Comparison of ENCODE assay signal across 1 cellular context in the genomic region with DNA sequence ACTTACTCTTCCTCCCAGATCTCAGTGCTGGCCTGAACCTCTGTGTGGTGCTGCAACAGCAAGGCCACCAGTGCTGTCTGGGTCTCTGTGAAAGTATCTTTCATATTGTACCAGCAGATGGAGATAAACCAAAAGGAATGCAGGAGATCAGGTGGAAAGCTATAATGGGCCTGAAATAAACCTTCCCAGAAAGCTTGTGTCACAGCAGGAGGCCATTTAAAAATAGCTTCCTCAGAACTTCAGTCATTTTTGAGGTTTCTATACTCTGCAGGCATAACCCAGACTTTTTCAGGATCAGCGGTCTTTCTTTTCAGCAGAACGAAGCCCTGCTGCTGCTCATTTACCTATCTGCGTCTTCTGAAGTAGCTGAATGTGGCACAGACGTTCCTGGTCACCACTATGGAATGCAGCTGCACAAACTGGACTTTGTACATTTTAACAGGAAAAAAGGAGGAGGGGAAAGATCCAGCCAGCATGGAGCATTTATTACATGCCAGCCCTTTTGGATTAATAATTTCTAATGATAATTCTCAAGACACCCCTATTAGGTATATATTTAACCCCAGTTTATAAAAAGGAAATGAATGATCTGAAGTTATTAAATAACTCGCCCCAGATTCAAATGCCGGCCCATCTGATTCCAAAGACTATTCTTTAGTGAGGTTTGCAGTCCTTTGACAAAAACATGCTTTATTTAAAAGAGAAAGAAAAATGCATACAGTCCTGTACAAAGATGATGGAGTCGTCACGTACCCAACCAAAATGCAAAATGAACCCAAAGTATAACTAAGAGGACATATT.
TF ChIP-seq lines count a peak whose summit lies in the region.

No MANE protein-coding gene starts in this region.

TF ChIP-seq in HepG2, 621 proteins besides CTCF, POLR2A, EP300 and RAD21 (continued from another document):
- TF ChIP-seq, protein P1, sequence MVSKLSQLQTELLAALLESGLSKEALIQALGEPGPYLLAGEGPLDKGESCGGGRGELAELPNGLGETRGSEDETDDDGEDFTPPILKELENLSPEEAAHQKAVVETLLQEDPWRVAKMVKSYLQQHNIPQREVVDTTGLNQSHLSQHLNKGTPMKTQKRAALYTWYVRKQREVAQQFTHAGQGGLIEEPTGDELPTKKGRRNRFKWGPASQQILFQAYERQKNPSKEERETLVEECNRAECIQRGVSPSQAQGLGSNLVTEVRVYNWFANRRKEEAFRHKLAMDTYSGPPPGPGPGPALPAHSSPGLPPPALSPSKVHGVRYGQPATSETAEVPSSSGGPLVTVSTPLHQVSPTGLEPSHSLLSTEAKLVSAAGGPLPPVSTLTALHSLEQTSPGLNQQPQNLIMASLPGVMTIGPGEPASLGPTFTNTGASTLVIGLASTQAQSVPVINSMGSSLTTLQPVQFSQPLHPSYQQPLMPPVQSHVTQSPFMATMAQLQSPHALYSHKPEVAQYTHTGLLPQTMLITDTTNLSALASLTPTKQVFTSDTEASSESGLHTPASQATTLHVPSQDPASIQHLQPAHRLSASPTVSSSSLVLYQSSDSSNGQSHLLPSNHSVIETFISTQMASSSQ (IDR thresholded peaks at IDR 0.05; ENCODE audit: low read depth), result 0 out of 2 replicates have a peak, but pooled peaks have one; percentile 11
- TF ChIP-seq, protein P1 (CRISPR knock-in tag; IDR thresholded peaks at IDR 0.05; ENCODE audit: borderline replicate concordance), result peak; percentile 40; the same call in 1 of the 2 replicates
- TF ChIP-seq, protein P2, sequence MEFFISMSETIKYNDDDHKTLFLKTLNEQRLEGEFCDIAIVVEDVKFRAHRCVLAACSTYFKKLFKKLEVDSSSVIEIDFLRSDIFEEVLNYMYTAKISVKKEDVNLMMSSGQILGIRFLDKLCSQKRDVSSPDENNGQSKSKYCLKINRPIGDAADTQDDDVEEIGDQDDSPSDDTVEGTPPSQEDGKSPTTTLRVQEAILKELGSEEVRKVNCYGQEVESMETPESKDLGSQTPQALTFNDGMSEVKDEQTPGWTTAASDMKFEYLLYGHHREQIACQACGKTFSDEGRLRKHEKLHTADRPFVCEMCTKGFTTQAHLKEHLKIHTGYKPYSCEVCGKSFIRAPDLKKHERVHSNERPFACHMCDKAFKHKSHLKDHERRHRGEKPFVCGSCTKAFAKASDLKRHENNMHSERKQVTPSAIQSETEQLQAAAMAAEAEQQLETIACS (CRISPR knock-in tag; IDR thresholded peaks at IDR 0.05), result no peak
- TF ChIP-seq AGO1 (IDR thresholded peaks at IDR 0.05; ENCODE audit: low read depth, low read length, poor library complexity, severe bottlenecking), result no peak
- TF ChIP-seq NR1H2 (CRISPR knock-in tag; IDR thresholded peaks at IDR 0.05; ENCODE audit: borderline replicate concordance, low read depth), result no peak
- TF ChIP-seq MEIS1 (CRISPR knock-in tag; IDR thresholded peaks at IDR 0.05; ENCODE audit: borderline replicate concordance), result peak; percentile 64; the same call in 1 of the 2 replicates
- TF ChIP-seq BORCS8-MEF2B (CRISPR knock-in tag; IDR thresholded peaks at IDR 0.05), result no peak
- peak; percentile 20; the same call in 1 of the 2 replicates for TF ChIP-seq MIXL1 (CRISPR knock-in tag; IDR thresholded peaks at IDR 0.05)
- peak; percentile 54 for TF ChIP-seq ELF3 (CRISPR knock-in tag; IDR thresholded peaks at IDR 0.05)
- TF ChIP-seq NCOR1 (IDR thresholded peaks at IDR 0.05; ENCODE audit: borderline replicate concordance, low read length), result peak; percentile 89
- TF ChIP-seq SIN3A (IDR thresholded peaks at IDR 0.05; ENCODE audit: borderline replicate concordance, low read depth, low read length), result peak; percentile 16; the same call in 1 of the 2 replicates
- TF ChIP-seq TCF12 (IDR thresholded peaks at IDR 0.05), result no peak
- no peak for TF ChIP-seq TCF12 (CRISPR knock-in tag; IDR thresholded peaks at IDR 0.05)
- TF ChIP-seq HDAC1 (CRISPR knock-in tag; IDR thresholded peaks at IDR 0.05), result peak; percentile 60
- no peak for TF ChIP-seq ZNF713 (CRISPR knock-in tag; IDR thresholded peaks at IDR 0.05)
- TF ChIP-seq, protein P3, sequence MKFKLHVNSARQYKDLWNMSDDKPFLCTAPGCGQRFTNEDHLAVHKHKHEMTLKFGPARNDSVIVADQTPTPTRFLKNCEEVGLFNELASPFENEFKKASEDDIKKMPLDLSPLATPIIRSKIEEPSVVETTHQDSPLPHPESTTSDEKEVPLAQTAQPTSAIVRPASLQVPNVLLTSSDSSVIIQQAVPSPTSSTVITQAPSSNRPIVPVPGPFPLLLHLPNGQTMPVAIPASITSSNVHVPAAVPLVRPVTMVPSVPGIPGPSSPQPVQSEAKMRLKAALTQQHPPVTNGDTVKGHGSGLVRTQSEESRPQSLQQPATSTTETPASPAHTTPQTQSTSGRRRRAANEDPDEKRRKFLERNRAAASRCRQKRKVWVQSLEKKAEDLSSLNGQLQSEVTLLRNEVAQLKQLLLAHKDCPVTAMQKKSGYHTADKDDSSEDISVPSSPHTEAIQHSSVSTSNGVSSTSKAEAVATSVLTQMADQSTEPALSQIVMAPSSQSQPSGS (CRISPR knock-in tag; IDR thresholded peaks at IDR 0.05), result peak; percentile 88
- TF ChIP-seq RAD51 (IDR thresholded peaks at IDR 0.05; ENCODE audit: borderline replicate concordance), result no peak
- no peak for TF ChIP-seq EZH2 (conservative IDR thresholded peaks at IDR 0.05; ENCODE audit: low read depth, low read length)
- TF ChIP-seq SNAI1 (CRISPR knock-in tag; IDR thresholded peaks at IDR 0.05; ENCODE audit: borderline replicate concordance), result no peak
- TF ChIP-seq, protein P4, sequence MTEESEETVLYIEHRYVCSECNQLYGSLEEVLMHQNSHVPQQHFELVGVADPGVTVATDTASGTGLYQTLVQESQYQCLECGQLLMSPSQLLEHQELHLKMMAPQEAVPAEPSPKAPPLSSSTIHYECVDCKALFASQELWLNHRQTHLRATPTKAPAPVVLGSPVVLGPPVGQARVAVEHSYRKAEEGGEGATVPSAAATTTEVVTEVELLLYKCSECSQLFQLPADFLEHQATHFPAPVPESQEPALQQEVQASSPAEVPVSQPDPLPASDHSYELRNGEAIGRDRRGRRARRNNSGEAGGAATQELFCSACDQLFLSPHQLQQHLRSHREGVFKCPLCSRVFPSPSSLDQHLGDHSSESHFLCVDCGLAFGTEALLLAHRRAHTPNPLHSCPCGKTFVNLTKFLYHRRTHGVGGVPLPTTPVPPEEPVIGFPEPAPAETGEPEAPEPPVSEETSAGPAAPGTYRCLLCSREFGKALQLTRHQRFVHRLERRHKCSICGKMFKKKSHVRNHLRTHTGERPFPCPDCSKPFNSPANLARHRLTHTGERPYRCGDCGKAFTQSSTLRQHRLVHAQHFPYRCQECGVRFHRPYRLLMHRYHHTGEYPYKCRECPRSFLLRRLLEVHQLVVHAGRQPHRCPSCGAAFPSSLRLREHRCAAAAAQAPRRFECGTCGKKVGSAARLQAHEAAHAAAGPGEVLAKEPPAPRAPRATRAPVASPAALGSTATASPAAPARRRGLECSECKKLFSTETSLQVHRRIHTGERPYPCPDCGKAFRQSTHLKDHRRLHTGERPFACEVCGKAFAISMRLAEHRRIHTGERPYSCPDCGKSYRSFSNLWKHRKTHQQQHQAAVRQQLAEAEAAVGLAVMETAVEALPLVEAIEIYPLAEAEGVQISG (CRISPR knock-in tag; IDR thresholded peaks at IDR 0.05), result no peak
- peak; percentile 70; the same call in 1 of the 2 replicates for TF ChIP-seq SAP130 (CRISPR knock-in tag; IDR thresholded peaks at IDR 0.05; ENCODE audit: low read depth)
- TF ChIP-seq, protein P5, sequence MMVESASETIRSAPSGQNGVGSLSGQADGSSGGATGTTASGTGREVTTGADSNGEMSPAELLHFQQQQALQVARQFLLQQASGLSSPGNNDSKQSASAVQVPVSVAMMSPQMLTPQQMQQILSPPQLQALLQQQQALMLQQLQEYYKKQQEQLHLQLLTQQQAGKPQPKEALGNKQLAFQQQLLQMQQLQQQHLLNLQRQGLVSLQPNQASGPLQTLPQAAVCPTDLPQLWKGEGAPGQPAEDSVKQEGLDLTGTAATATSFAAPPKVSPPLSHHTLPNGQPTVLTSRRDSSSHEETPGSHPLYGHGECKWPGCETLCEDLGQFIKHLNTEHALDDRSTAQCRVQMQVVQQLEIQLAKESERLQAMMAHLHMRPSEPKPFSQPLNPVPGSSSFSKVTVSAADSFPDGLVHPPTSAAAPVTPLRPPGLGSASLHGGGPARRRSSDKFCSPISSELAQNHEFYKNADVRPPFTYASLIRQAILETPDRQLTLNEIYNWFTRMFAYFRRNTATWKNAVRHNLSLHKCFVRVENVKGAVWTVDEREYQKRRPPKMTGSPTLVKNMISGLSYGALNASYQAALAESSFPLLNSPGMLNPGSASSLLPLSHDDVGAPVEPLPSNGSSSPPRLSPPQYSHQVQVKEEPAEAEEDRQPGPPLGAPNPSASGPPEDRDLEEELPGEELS (CRISPR knock-in tag; IDR thresholded peaks at IDR 0.05), result peak; percentile 47; the same call in 1 of the 2 replicates
- TF ChIP-seq SPEN (CRISPR knock-in tag; IDR thresholded peaks at IDR 0.05; ENCODE audit: low read depth), result 0 out of 2 replicates have a peak, but pooled peaks have one; percentile 43
- TF ChIP-seq, protein P6, sequence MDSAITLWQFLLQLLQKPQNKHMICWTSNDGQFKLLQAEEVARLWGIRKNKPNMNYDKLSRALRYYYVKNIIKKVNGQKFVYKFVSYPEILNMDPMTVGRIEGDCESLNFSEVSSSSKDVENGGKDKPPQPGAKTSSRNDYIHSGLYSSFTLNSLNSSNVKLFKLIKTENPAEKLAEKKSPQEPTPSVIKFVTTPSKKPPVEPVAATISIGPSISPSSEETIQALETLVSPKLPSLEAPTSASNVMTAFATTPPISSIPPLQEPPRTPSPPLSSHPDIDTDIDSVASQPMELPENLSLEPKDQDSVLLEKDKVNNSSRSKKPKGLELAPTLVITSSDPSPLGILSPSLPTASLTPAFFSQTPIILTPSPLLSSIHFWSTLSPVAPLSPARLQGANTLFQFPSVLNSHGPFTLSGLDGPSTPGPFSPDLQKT (CRISPR knock-in tag; IDR thresholded peaks at IDR 0.05; ENCODE audit: borderline replicate concordance), result no peak
- TF ChIP-seq, protein P7, sequence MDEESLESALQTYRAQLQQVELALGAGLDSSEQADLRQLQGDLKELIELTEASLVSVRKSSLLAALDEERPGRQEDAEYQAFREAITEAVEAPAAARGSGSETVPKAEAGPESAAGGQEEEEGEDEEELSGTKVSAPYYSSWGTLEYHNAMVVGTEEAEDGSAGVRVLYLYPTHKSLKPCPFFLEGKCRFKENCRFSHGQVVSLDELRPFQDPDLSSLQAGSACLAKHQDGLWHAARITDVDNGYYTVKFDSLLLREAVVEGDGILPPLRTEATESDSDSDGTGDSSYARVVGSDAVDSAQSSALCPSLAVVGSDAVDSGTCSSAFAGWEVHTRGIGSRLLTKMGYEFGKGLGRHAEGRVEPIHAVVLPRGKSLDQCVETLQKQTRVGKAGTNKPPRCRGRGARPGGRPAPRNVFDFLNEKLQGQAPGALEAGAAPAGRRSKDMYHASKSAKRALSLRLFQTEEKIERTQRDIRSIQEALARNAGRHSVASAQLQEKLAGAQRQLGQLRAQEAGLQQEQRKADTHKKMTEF (CRISPR knock-in tag; IDR thresholded peaks at IDR 0.05), result peak; percentile 64
- peak; percentile 53 for TF ChIP-seq ZFX (CRISPR knock-in tag; IDR thresholded peaks at IDR 0.05; ENCODE audit: low read depth)
